Comparison of ENCODE assay signal across 8 cellular contexts in genomic region chr3:112734718-112735350, GRCh38.
A peak's percentile ranks its signal among the peaks of the same experiment; 100 is the strongest.
DNase-seq lines count a peak whose midpoint lies in the region; ATAC-seq, FAIRE-seq and TF ChIP-seq lines count a peak whose summit lies in the region.

No MANE protein-coding gene starts in this region.

- DNase-seq in A549 (ENCODE audit: low read depth in 1 of 2, low spot score in 1 of 2) (peak; percentile 52 to 90), GM18507 (ENCODE audit: extremely low spot score, insufficient read length, low read depth) (peak; percentile 9), NB4 (ENCODE audit: low read depth) (peak; percentile 85), T follicular helper cell (ENCODE audit: low read depth) (peak; percentile 21), hippocampal formation (lab: John Stamatoyannopoulos, UW) (peak; percentile 1 to 23)
- DNase-seq in activated naive CD8-positive, alpha-beta T cell treated with anti-CD3 and anti-CD28 coated beads, Interleukin-2, amount 50 U/mL, for 16 hours (ENCODE audit: low read depth, low spot score) = peak; percentile 39
- peak; percentile 31 to 57 for DNase-seq in stimulated activated CD4-positive, alpha-beta T cell treated with anti-CD3 and anti-CD28 coated beads, Interleukin-12 subunit alpha, Interleukin-12 subunit beta, amount 100 ng/mL, for 24 hours (ENCODE audit: low read depth in 2 of 2)

- FAIRE-seq in A549 (lab: Jason Lieb, UNC) (peak; percentile 43), GM18507 (lab: Jason Lieb, UNC) (peak; percentile 71)

- peak overlapping the region; percentile 70 to 82 for H3K27ac ChIP-seq in A549

- TF ChIP-seq CTCF in A549 (IDR thresholded peaks at IDR 0.05) (peak; percentile 87), NB4 (IDR thresholded peaks at IDR 0.05; ENCODE audit: low read depth, low read length) (peak; percentile 62)

- H3K4me3 ChIP-seq in A549 (no peak overlapping the region), NB4 (ENCODE audit: low read depth, low read length) (no peak overlapping the region)

- CTCF ChIA-PET in A549 (lab: Yijun Ruan, JAX) = interaction anchor here (0.6 to 6.2 kb wide), 58 partner anchors 8 to 554 kb away, joined by 3 to 101 read pairs (median 5); partner anchors contain the start of genes ATG3, CCDC80, CD200R1 and GTPBP8

- peak; percentile 95 to 97 for TF ChIP-seq RAD21 in A549 (conservative IDR thresholded peaks at IDR 0.05 in 1 of 2, IDR thresholded peaks at IDR 0.05 in 1 of 2)

- peaks cover 35% of the 10 kb centered on the region for H3K4me1 ChIP-seq in A549

- no peak for TF ChIP-seq POLR2A in A549 (IDR thresholded peaks at IDR 0.05; ENCODE audit: low read length)
- no peak for TF ChIP-seq POLR2A in NB4 (IDR thresholded peaks at IDR 0.05; ENCODE audit: extremely low read depth, insufficient read length)

- no peak for TF ChIP-seq EP300 in A549 (IDR thresholded peaks at IDR 0.05)

- POLR2A ChIA-PET in A549 (lab: Yijun Ruan, JAX) = interaction anchor here (0.6 to 2.7 kb wide), 5 partner anchors 58 to 241 kb away, joined by 4 to 21 read pairs (median 7); partner anchors contain the start of gene CCDC80

- WGBS in A549 (ENCODE audit: missing lambda C conversion rate) = 57% methylated on average over 12 of the region's 12 CpGs

- H3K9me3 ChIP-seq in A549 = no peaks in the 10 kb centered on the region

- H3K4me2 ChIP-seq in A549 = peak overlapping the region; percentile 53

- peak; percentile 95 to 96 for ATAC-seq in A549
- no peak for ATAC-seq in GM21737 (IDR thresholded peaks at IDR 0.05; ENCODE audit: unreplicated experiment)

TF ChIP-seq in A549, 52 proteins besides CTCF, POLR2A, EP300 and RAD21:
- TF ChIP-seq NR3C1 (IDR thresholded peaks at IDR 0.05) = no peak
- TF ChIP-seq SMC3 (IDR thresholded peaks at IDR 0.05) = peak; percentile 94
- no peak for TF ChIP-seq USF2 (IDR thresholded peaks at IDR 0.05)
- no peak for TF ChIP-seq FOSL2 (IDR thresholded peaks at IDR 0.05)
- TF ChIP-seq FOSL2 (CRISPR knock-in tag; IDR thresholded peaks at IDR 0.05) = 0 out of 2 replicates have a peak, but pooled peaks have one; percentile 25
- TF ChIP-seq MAFK (IDR thresholded peaks at IDR 0.05; ENCODE audit: partially characterized antibody) = peak; percentile 27
TF ChIP-seq in A549: peak in this region for 3.

Comparison
In these comparisons a context has a peak if more than half of its experiments do, and no peak if none do; other contexts are left out.
1. DNase-seq: peak in every context shown above with its lines; median percentile 85 in NB4; 71 in A549; 44 in stimulated activated CD4-positive, alpha-beta T cell treated with anti-CD3 and anti-CD28 coated beads, Interleukin-12 subunit alpha, Interleukin-12 subunit beta, amount 100 ng/mL, for 24 hours; 39 in activated naive CD8-positive, alpha-beta T cell treated with anti-CD3 and anti-CD28 coated beads, Interleukin-2, amount 50 U/mL, for 16 hours; 21 in T follicular helper cell; 12 in hippocampal formation; 9 in GM18507.